ENCODE assay signal across 22 cellular contexts in the genomic region with DNA sequence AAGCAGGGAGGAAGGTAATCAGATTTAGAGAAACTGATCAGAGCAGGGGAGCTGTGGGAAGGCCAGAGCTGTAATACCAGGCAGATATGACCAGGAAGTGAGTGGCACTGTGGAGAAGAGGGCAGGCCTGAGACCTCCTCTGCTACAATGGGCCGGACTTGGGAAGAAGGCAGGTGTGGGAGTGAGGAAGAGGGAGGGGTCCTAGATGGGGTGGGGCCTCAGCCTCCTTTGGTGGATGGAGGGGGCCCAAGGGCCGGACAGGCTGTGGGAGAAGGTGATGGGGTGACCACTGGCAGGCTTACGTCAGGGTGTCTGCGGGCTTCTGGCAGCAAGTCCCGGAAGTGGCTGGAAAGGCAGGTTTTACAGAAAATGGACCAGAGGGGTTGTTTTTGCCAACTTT. TPM values are rescaled to one million over a fixed set of nuclear protein-coding genes. Genes with fewer than 3 reads are reported as not detected.
DNase-seq lines count a peak whose midpoint lies in the region; ATAC-seq and TF ChIP-seq lines count a peak whose summit lies in the region.
"Had no signal": no experiment of that assay in that cellular context is flagged by ENCODE, and none has a peak within 500 bp of the region (broad histone marks: within the 10 kb centered on the region; RNA-seq: fewer than 3 reads in every experiment).

No MANE protein-coding gene starts in this region.

- DNase-seq in DMS 273 (lab: John Stamatoyannopoulos, UW; ENCODE audit: unreplicated experiment), result peak; percentile 44
- peak; percentile 86 for DNase-seq in NCI-H82 (lab: John Stamatoyannopoulos, UW)
- DNase-seq in left colon, result no peak
- DNase-seq in spleen, result peak; percentile 42
- no peak for DNase-seq in CD1c-positive myeloid dendritic cell (ENCODE audit: extremely low spot score)
- DNase-seq in amygdala (lab: John Stamatoyannopoulos, UW), result no peak
- DNase-seq: DND-41; HFFc6; KBM-7; MM.1S; NCI-H1048; NCI-H1417 treated with DMSO at 0.1 percent for 48 hours; NCI-H187; NCI-H526 treated with DMSO at 0.1 percent for 48 hours; NK-92 treated with Interleukin-12 subunit alpha and Interleukin-12 subunit beta, amount 100 ng/mL, for 24 hours; SIG-M5; SK-N-SH had no signal

- ATAC-seq in left colon, result peak; percentile 33
- ATAC-seq in GM21619 (IDR thresholded peaks at IDR 0.05; ENCODE audit: unreplicated experiment), result no peak
- ATAC-seq: GM12878, HepG2, Panc1 had no signal

- intact Hi-C loops in left colon (cut with DNase I, micrococcal nuclease), result no loop called here
- intact Hi-C loops in spleen (cut with DNase I; ENCODE audit: low total_unique reads), result no loop called here

- peaks cover 0 to 18% (median 7%) of the 10 kb centered on the region in 6 donors for H3K4me1 ChIP-seq in spleen

- H3K27ac ChIP-seq in spleen, result no peak overlapping the region

- peaks cover 0 to 79% (median 23%) of the 10 kb centered on the region in 7 donors for H3K27me3 ChIP-seq in spleen (replicated peaks in 1 of 7)

- no peaks in the 10 kb centered on the region for H3K36me3 ChIP-seq in spleen

- no peak for TF ChIP-seq POLR2A in spleen (IDR thresholded peaks at IDR 0.05)

- 73 to 88% (median 83%) methylated on average over 5 of the region's 5 CpGs for WGBS in spleen, 5 donors

- TF ChIP-seq CTCF in spleen (IDR thresholded peaks at IDR 0.05 in 8 of 11, conservative IDR thresholded peaks at IDR 0.05 in 3 of 11), result no peak

- H3K4me3 ChIP-seq in spleen, result no peak overlapping the region
- H3K4me3 ChIP-seq: GM12878 had no signal

- no peaks in the 10 kb centered on the region for H3K9me3 ChIP-seq in spleen
- H3K9me3 ChIP-seq: SK-N-SH had no signal

RNA-seq across cellular contexts. Expression of a gene that starts 5.0 kb away (rescaled TPM):
- 1 to 10 TPM; 1.5 to 1.9 TPM for total RNA-seq in left colon
- total RNA-seq in spleen, result under 1 TPM in 1 of 7 donors, not detected in 6; 0.32 TPM
- under 1 TPM in 2 of 3 donors, not detected in 1; 0.29 to 0.33 TPM for polyA plus RNA-seq in spleen
- total RNA-seq: GM12878, HepG2 had no signal
- polyA plus RNA-seq: CD14-positive monocyte, HepG2, SK-N-SH had no signal

RNA-seq across cellular contexts. Expression of a gene that starts 10.6 kb away (rescaled TPM):
- total RNA-seq in left colon (under 1 TPM; 0.22 to 0.85 TPM), spleen (not detected)
- polyA plus RNA-seq in spleen, result under 1 TPM in 2 of 3 donors, not detected in 1; 0.30 TPM
- total RNA-seq: GM12878 had no signal
- polyA plus RNA-seq: CD14-positive monocyte had no signal

RNA-seq across cellular contexts. Expression of a gene that starts 19.9 kb away (rescaled TPM):
- total RNA-seq in left colon (100 to 1,000 TPM; 739 to 855 TPM), spleen (10 to 100 TPM in 6 of 7 donors, 1 to 10 TPM in 1; 9.9 to 24.6 (median 12.5) TPM)
- polyA plus RNA-seq in spleen, result 10 to 100 TPM in 1 of 3 donors, 1 to 10 TPM in 2; 4.3 to 14.1 (median 5.6) TPM
- polyA plus RNA-seq: CD14-positive monocyte had no signal

Comparison
In these comparisons a context has a peak if more than half of its experiments do, and no peak if none do; other contexts are left out.
1. DNase-seq: peak in DMS 273 (single experiment), NCI-H82 (single experiment) and spleen (single experiment); none in left colon (0 of 2), CD1c-positive myeloid dendritic cell (single experiment) and amygdala (0 of 56).
2. RNA of a gene that starts 19.9 kb away (total RNA-seq): 739 to 855 TPM in left colon; 9.9 to 24.6 TPM in spleen; every median in the first group is over 10 times any median in the second.